ENCODE assay signal across 8 cellular contexts in the genomic region with DNA sequence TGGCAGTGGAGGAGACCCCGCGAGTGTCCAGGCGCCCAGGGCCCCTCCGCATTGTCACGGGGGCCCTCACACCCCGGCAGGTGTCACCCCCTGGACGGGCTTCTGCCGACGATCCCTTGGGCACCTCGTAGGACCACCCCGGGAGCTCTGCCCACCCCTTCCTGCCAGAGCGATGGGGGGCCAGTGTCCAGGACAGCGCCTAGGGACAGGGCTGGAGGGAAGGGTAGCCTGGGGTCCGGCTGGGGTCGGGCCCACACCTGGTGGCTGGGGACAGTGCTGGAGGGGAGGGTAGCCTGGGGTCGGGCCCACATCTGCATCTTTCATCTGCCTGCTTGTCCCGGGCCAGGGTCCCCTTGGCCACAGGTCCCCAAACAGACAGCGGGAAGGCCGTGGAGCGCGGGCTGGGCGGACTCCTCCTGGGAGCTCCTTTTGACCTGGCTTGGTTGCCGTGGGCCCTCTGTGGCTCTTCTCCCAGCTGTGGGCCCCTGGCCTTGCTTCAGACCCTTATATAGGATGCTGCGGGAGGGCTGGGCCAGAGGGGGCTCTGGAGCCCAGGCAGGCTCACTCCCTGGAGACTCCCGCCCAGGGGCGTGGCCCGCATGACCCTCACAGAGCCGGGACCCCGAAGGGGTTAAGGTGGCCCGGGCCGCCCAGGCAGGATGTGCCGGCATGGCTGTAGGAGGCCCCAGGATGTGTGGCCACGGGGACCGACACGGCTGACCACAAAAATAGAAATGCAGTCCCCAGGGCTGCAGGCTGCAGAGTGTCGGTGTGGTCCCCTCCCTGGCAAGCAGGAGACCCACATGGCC.
DNase-seq lines count a peak whose midpoint lies in the region; ATAC-seq and TF ChIP-seq lines count a peak whose summit lies in the region.

No MANE protein-coding gene starts in this region.

- intact Hi-C loops in mucosa of descending colon (cut with DNase I, micrococcal nuclease): no loop called here

- peaks cover 2% of the 10 kb centered on the region; the same call in 1 of the 2 replicates for H3K4me1 ChIP-seq in HEK293 (ENCODE audit: control insufficient read depth, insufficient read depth, low read length)
- peaks cover 18% of the 10 kb centered on the region for H3K4me1 ChIP-seq in mucosa of descending colon (ENCODE audit: low read depth)

- H3K9me3 ChIP-seq in HEK293 (ENCODE audit: control insufficient read depth, insufficient read depth, low read depth, low read length): no peaks in the 10 kb centered on the region
- no peaks in the 10 kb centered on the region for H3K9me3 ChIP-seq in mucosa of descending colon

- H3K4me3 ChIP-seq in HEK293 (ENCODE audit: low read depth, low read length) (peak overlapping the region; percentile 48), coronary artery (peak overlapping the region; percentile 72), mucosa of descending colon (no peak overlapping the region)

- H3K36me3 ChIP-seq in HEK293 (ENCODE audit: control insufficient read depth in 2 of 2, insufficient read depth in 1 of 2, low read length in 2 of 2): no peaks in the 10 kb centered on the region
- H3K36me3 ChIP-seq in mucosa of descending colon (ENCODE audit: low read depth): no peaks in the 10 kb centered on the region

- CTCF ChIA-PET in HEK293 (lab: Yijun Ruan, JAX): interaction anchor here (0.8 kb wide), 1 partner anchor 20 kb away, joined by 3 read pairs; no protein-coding TSS in a partner anchor

- 0 out of 2 replicates have a peak, but pooled peaks have one; percentile 8 for TF ChIP-seq CTCF in 22Rv1 (IDR thresholded peaks at IDR 0.05)
- TF ChIP-seq CTCF in HEK293 (tag by site-specific recombination; IDR thresholded peaks at IDR 0.05): no peak
- TF ChIP-seq CTCF in coronary artery (IDR thresholded peaks at IDR 0.05): no peak
- no peak for TF ChIP-seq CTCF in mucosa of descending colon (IDR thresholded peaks at IDR 0.05)
- TF ChIP-seq CTCF in GM10266 (IDR thresholded peaks at IDR 0.05; ENCODE audit: control insufficient read depth, insufficient read depth, low read depth, missing control alignments): no peak

- DNase-seq in coronary artery (ENCODE audit: low spot score) (no peak), mucosa of descending colon (peak in 2 of 3 donors; percentile 48 to 53), cerebellar cortex (ENCODE audit: low spot score) (no peak), GM10266 (ENCODE audit: extremely low spot score) (no peak), cerebellum (ENCODE audit: low spot score) (no peak)

- POLR2A ChIA-PET in HEK293 (lab: Yijun Ruan, JAX): no interaction called here

- ATAC-seq in mucosa of descending colon (no peak), GM21737 (IDR thresholded peaks at IDR 0.05; ENCODE audit: unreplicated experiment) (no peak)

- H3K27ac ChIP-seq in 22Rv1 (no peak overlapping the region), HEK293 (ENCODE audit: extremely low read depth, low read depth, low read length) (no peak overlapping the region), coronary artery (no peak overlapping the region)

TF ChIP-seq in HEK293, 187 proteins besides CTCF, POLR2A, EP300 and RAD21 (continues in another document):
- TF ChIP-seq, protein P1, sequence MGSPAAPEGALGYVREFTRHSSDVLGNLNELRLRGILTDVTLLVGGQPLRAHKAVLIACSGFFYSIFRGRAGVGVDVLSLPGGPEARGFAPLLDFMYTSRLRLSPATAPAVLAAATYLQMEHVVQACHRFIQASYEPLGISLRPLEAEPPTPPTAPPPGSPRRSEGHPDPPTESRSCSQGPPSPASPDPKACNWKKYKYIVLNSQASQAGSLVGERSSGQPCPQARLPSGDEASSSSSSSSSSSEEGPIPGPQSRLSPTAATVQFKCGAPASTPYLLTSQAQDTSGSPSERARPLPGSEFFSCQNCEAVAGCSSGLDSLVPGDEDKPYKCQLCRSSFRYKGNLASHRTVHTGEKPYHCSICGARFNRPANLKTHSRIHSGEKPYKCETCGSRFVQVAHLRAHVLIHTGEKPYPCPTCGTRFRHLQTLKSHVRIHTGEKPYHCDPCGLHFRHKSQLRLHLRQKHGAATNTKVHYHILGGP (tag by site-specific recombination; IDR thresholded peaks at IDR 0.05): no peak
- no peak for TF ChIP-seq ZNF544 (tag by site-specific recombination; IDR thresholded peaks at IDR 0.05)
- TF ChIP-seq, protein P2, sequence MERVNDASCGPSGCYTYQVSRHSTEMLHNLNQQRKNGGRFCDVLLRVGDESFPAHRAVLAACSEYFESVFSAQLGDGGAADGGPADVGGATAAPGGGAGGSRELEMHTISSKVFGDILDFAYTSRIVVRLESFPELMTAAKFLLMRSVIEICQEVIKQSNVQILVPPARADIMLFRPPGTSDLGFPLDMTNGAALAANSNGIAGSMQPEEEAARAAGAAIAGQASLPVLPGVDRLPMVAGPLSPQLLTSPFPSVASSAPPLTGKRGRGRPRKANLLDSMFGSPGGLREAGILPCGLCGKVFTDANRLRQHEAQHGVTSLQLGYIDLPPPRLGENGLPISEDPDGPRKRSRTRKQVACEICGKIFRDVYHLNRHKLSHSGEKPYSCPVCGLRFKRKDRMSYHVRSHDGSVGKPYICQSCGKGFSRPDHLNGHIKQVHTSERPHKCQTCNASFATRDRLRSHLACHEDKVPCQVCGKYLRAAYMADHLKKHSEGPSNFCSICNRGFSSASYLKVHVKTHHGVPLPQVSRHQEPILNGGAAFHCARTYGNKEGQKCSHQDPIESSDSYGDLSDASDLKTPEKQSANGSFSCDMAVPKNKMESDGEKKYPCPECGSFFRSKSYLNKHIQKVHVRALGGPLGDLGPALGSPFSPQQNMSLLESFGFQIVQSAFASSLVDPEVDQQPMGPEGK (tag by site-specific recombination; IDR thresholded peaks at IDR 0.05): no peak; the same call in 1 of the 2 replicates
- TF ChIP-seq ZIC2 (tag by site-specific recombination; IDR thresholded peaks at IDR 0.05): peak; percentile 47
- no peak for TF ChIP-seq ZBTB21 (tag by site-specific recombination; IDR thresholded peaks at IDR 0.05)
- TF ChIP-seq, protein P3, sequence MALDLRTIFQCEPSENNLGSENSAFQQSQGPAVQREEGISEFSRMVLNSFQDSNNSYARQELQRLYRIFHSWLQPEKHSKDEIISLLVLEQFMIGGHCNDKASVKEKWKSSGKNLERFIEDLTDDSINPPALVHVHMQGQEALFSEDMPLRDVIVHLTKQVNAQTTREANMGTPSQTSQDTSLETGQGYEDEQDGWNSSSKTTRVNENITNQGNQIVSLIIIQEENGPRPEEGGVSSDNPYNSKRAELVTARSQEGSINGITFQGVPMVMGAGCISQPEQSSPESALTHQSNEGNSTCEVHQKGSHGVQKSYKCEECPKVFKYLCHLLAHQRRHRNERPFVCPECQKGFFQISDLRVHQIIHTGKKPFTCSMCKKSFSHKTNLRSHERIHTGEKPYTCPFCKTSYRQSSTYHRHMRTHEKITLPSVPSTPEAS (tag by site-specific recombination; IDR thresholded peaks at IDR 0.05): no peak
- no peak for TF ChIP-seq ZNF140 (tag by site-specific recombination; IDR thresholded peaks at IDR 0.05)
- no peak for TF ChIP-seq ZNF404 (tag by site-specific recombination; IDR thresholded peaks at IDR 0.05)
- peak; percentile 56; the same call in 1 of the 2 replicates for TF ChIP-seq ZBTB48 (tag by site-specific recombination; IDR thresholded peaks at IDR 0.05)
- TF ChIP-seq ZNF501 (tag by site-specific recombination; IDR thresholded peaks at IDR 0.05): no peak
- TF ChIP-seq, protein P4, sequence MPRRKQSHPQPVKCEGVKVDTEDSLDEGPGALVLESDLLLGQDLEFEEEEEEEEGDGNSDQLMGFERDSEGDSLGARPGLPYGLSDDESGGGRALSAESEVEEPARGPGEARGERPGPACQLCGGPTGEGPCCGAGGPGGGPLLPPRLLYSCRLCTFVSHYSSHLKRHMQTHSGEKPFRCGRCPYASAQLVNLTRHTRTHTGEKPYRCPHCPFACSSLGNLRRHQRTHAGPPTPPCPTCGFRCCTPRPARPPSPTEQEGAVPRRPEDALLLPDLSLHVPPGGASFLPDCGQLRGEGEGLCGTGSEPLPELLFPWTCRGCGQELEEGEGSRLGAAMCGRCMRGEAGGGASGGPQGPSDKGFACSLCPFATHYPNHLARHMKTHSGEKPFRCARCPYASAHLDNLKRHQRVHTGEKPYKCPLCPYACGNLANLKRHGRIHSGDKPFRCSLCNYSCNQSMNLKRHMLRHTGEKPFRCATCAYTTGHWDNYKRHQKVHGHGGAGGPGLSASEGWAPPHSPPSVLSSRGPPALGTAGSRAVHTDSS (tag by site-specific recombination; IDR thresholded peaks at IDR 0.05): no peak
- TF ChIP-seq KLF9 (tag by site-specific recombination; IDR thresholded peaks at IDR 0.05; ENCODE audit: low read depth): no peak
- TF ChIP-seq, protein P5, sequence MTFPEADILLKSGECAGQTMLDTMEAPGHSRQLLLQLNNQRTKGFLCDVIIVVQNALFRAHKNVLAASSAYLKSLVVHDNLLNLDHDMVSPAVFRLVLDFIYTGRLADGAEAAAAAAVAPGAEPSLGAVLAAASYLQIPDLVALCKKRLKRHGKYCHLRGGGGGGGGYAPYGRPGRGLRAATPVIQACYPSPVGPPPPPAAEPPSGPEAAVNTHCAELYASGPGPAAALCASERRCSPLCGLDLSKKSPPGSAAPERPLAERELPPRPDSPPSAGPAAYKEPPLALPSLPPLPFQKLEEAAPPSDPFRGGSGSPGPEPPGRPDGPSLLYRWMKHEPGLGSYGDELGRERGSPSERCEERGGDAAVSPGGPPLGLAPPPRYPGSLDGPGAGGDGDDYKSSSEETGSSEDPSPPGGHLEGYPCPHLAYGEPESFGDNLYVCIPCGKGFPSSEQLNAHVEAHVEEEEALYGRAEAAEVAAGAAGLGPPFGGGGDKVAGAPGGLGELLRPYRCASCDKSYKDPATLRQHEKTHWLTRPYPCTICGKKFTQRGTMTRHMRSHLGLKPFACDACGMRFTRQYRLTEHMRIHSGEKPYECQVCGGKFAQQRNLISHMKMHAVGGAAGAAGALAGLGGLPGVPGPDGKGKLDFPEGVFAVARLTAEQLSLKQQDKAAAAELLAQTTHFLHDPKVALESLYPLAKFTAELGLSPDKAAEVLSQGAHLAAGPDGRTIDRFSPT (tag by site-specific recombination; IDR thresholded peaks at IDR 0.05): no peak
- no peak for TF ChIP-seq GLI4 (tag by site-specific recombination; IDR thresholded peaks at IDR 0.05)
- no peak for TF ChIP-seq ZNF169 (tag by site-specific recombination; IDR thresholded peaks at IDR 0.05)
- TF ChIP-seq ZNF76 (tag by site-specific recombination; IDR thresholded peaks at IDR 0.05; ENCODE audit: borderline replicate concordance, low read depth): no peak

Comparison
In these comparisons a context has a peak if more than half of its experiments do, and no peak if none do; other contexts are left out.
1. DNase-seq: peak in mucosa of descending colon (2 of 3); none in coronary artery (single experiment), cerebellar cortex (single experiment), GM10266 (single experiment) and cerebellum (single experiment).